ENCODE assay signal across 1 cellular context in genomic region chr1:212791676-212792395, GRCh38.
TF ChIP-seq lines count a peak whose summit lies in the region.

TSS of gene NSL1 (minus strand) at chr1:212791777. CDS start at chr1:212791763, 14 bp downstream.
TSS of gene TATDN3 (plus strand) at chr1:212791894. CDS start at chr1:212791922, 28 bp downstream.

TF ChIP-seq in HepG2, 621 proteins besides CTCF, POLR2A, EP300 and RAD21 (continued from another document and continues in another):
- TF ChIP-seq AKNA (CRISPR knock-in tag; IDR thresholded peaks at IDR 0.05; ENCODE audit: borderline replicate concordance) (no peak), PRDM4 (CRISPR knock-in tag; IDR thresholded peaks at IDR 0.05; ENCODE audit: borderline replicate concordance) (peak; percentile 82), ZSCAN22 (CRISPR knock-in tag; IDR thresholded peaks at IDR 0.05) (peak; percentile 72; the same call in 1 of the 2 replicates), MNT (IDR thresholded peaks at IDR 0.05) (0 out of 2 replicates have a peak, but pooled peaks have one; percentile 33), ZNF564 (CRISPR knock-in tag; IDR thresholded peaks at IDR 0.05) (peak; percentile 81; the same call in 1 of the 2 replicates), JUNB (CRISPR knock-in tag; IDR thresholded peaks at IDR 0.05; ENCODE audit: borderline replicate concordance) (peak; percentile 11; the same call in 1 of the 2 replicates), ZNF274 (CRISPR knock-in tag; IDR thresholded peaks at IDR 0.05) (no peak; the same call in 1 of the 2 replicates), NR1H2 (CRISPR knock-in tag; IDR thresholded peaks at IDR 0.05; ENCODE audit: borderline replicate concordance, low read depth) (peak; percentile 54; the same call in 1 of the 2 replicates), ZNF7 (CRISPR knock-in tag; IDR thresholded peaks at IDR 0.05) (peak; percentile 17; the same call in 1 of the 2 replicates), CC2D1A (CRISPR knock-in tag; IDR thresholded peaks at IDR 0.05) (no peak), ZNF280B (CRISPR knock-in tag; IDR thresholded peaks at IDR 0.05; ENCODE audit: borderline replicate concordance) (peak; percentile 33; the same call in 1 of the 2 replicates), ZNF75D (CRISPR knock-in tag; IDR thresholded peaks at IDR 0.05; ENCODE audit: borderline replicate concordance) (peak; percentile 63; the same call in 1 of the 2 replicates), KAT2B (IDR thresholded peaks at IDR 0.05; ENCODE audit: borderline replicate concordance, low read depth, low read length) (no peak), THAP9 (CRISPR knock-in tag; IDR thresholded peaks at IDR 0.05; ENCODE audit: borderline replicate concordance) (peak; percentile 97), KLF16 (CRISPR knock-in tag; IDR thresholded peaks at IDR 0.05) (peak; percentile 71 to 99; a peak in 3 of 4 replicates), CSRNP2 (CRISPR knock-in tag; conservative IDR thresholded peaks at IDR 0.05; ENCODE audit: low read depth) (no peak), GPN1 (CRISPR knock-in tag; IDR thresholded peaks at IDR 0.05; ENCODE audit: borderline replicate concordance) (no peak), ZNF839 (CRISPR knock-in tag; IDR thresholded peaks at IDR 0.05; ENCODE audit: borderline replicate concordance) (peak; percentile 85; the same call in 1 of the 2 replicates), ZFP1 (CRISPR knock-in tag; IDR thresholded peaks at IDR 0.05) (no peak; the same call in 1 of the 2 replicates), REL (CRISPR knock-in tag; conservative IDR thresholded peaks at IDR 0.05) (0 out of 2 replicates have a peak, but pooled peaks have one; percentile 61), RARG (CRISPR knock-in tag; IDR thresholded peaks at IDR 0.05; ENCODE audit: low read depth) (no peak), HOXA5 (CRISPR knock-in tag; IDR thresholded peaks at IDR 0.05) (peak; percentile 78; the same call in 1 of the 2 replicates), ZNF510 (CRISPR knock-in tag; IDR thresholded peaks at IDR 0.05; ENCODE audit: low read depth) (no peak; the same call in 1 of the 2 replicates), ZFP90 (CRISPR knock-in tag; IDR thresholded peaks at IDR 0.05; ENCODE audit: borderline replicate concordance) (peak; percentile 84; the same call in 1 of the 2 replicates), ZNF704 (CRISPR knock-in tag; IDR thresholded peaks at IDR 0.05; ENCODE audit: borderline replicate concordance) (no peak), DR1 (CRISPR knock-in tag; IDR thresholded peaks at IDR 0.05) (peak; percentile 86), NPAS2 (CRISPR knock-in tag; IDR thresholded peaks at IDR 0.05; ENCODE audit: borderline replicate concordance) (no peak), TBX3 (IDR thresholded peaks at IDR 0.05; ENCODE audit: borderline replicate concordance) (peak; percentile 64; the same call in 1 of the 2 replicates), FOXP1 (IDR thresholded peaks at IDR 0.05) (0 out of 2 replicates have a peak, but pooled peaks have one; percentile 19), FOXP1 (CRISPR knock-in tag; IDR thresholded peaks at IDR 0.05) (peak; percentile 52; the same call in 1 of the 2 replicates), ZNF570 (CRISPR knock-in tag; IDR thresholded peaks at IDR 0.05; ENCODE audit: borderline replicate concordance) (no peak), SAP130 (CRISPR knock-in tag; IDR thresholded peaks at IDR 0.05; ENCODE audit: low read depth) (peak; percentile 96), MAFK (conservative IDR thresholded peaks at IDR 0.05 in 1 of 2, IDR thresholded peaks at IDR 0.05 in 1 of 2; ENCODE audit: low read length in 2 of 2) (no peak), PATZ1 (CRISPR knock-in tag; IDR thresholded peaks at IDR 0.05) (peak; percentile 88), IRX3 (CRISPR knock-in tag; IDR thresholded peaks at IDR 0.05; ENCODE audit: borderline replicate concordance, low read depth) (no peak; the same call in 1 of the 2 replicates)
